In the genomic region with DNA sequence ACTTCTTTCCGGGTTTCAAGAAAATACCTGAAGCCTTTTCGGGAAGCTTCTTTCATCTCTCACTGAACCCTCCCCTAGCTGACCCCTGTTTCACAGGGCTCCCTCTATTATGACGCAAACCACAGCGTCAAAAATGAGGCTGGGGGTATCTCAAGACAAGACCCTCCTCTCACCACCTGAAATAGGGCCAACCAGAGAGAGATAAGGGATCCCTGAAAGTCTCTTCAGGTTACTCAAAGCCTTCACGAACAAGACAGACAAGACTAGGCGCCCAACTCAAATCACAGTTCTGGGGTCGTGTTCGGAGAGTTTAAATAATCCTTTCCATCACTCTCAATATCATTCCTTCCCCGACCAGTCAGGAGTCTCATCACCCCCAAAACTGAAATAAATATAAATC, we compare ENCODE assay signal across 8 cellular contexts. TPM values are rescaled to one million over a fixed set of nuclear protein-coding genes. Genes with fewer than 3 reads are reported as not detected.
DNase-seq lines count a peak whose midpoint lies in the region; TF ChIP-seq lines count a peak whose summit lies in the region.

No MANE protein-coding gene starts in this region.

- peaks cover 0 to 19% (median 14%) of the 10 kb centered on the region in 10 experiments; a peak in 16 of 20 replicates for H3K4me1 ChIP-seq in BLaER1 treated with 17β-estradiol and CSF1 and Interleukin-3, amounts not matched to agents 10 nM and 100 nM
- peaks cover 11% of the 10 kb centered on the region for H3K4me1 ChIP-seq in Loucy (ENCODE audit: insufficient read depth, low read length, poor library complexity, severe bottlenecking)

- H3K4me2 ChIP-seq in BLaER1 treated with 17β-estradiol and CSF1 and Interleukin-3, amounts not matched to agents 10 nM and 100 nM: peak overlapping the region; percentile 67 to 86 (median 76)
- peak overlapping the region; percentile 90 for H3K4me2 ChIP-seq in Loucy (ENCODE audit: low read depth, low read length, poor library complexity, severe bottlenecking)

- H3K9me3 ChIP-seq in BLaER1 treated with 17β-estradiol and CSF1 and Interleukin-3, amounts not matched to agents 10 nM and 100 nM (replicated peaks in 1 of 11): peaks cover 0 to 14% (median 11%) of the 10 kb centered on the region in 11 experiments; a peak in 12 of 22 replicates
- H3K9me3 ChIP-seq in Loucy (ENCODE audit: insufficient read depth, low read depth, low read length): no peaks in the 10 kb centered on the region

- H3K27me3 ChIP-seq in BLaER1 treated with 17β-estradiol and CSF1 and Interleukin-3, amounts not matched to agents 10 nM and 100 nM: peaks cover 37 to 78% (median 51%) of the 10 kb centered on the region in 11 experiments
- H3K27me3 ChIP-seq in Loucy (ENCODE audit: insufficient read depth, low read length, poor library complexity, severe bottlenecking) (no peaks in the 10 kb centered on the region), dorsolateral prefrontal cortex (peaks cover 0 to 23% (median 0%) of the 10 kb centered on the region in 45 donors)

- DNase-seq in dorsolateral prefrontal cortex: no peak
- DNase-seq in nephron progenitor cell: no peak
- DNase-seq in NCI-H774 (lab: John Stamatoyannopoulos, UW): no peak
- no peak for DNase-seq in Ammon's horn (ENCODE audit: low spot score)
- no peak for DNase-seq in 8988T
- DNase-seq in GM19240 (ENCODE audit: insufficient read length, low spot score): no peak

- peaks cover 23% of the 10 kb centered on the region for H3K4me1 Mint-ChIP-seq in nephron progenitor cell

- TF ChIP-seq CTCF in Loucy (conservative IDR thresholded peaks at IDR 0.05; ENCODE audit: low read length) (no peak), dorsolateral prefrontal cortex (IDR thresholded peaks at IDR 0.05 in 54 of 56, conservative IDR thresholded peaks at IDR 0.05 in 2 of 56; ENCODE audit: low read depth in 1 of 56, partially characterized antibody in 56 of 56) (no peak), nephron progenitor cell (IDR thresholded peaks at IDR 0.05) (no peak)

- H3K27ac ChIP-seq in BLaER1 treated with 17β-estradiol and CSF1 and Interleukin-3, amounts not matched to agents 10 nM and 100 nM: peak overlapping the region; percentile 87 to 98 (median 96); a peak in 21 of 22 replicates
- H3K27ac ChIP-seq in dorsolateral prefrontal cortex: peak overlapping the region in 54 of 59 donors; percentile 29 to 97 (median 92)

- peak overlapping the region; percentile 87 to 99 (median 96) for H3K9ac ChIP-seq in BLaER1 treated with 17β-estradiol and CSF1 and Interleukin-3, amounts not matched to agents 10 nM and 100 nM
- peak overlapping the region; percentile 88 for H3K9ac ChIP-seq in Loucy (ENCODE audit: low read depth, low read length, poor library complexity, severe bottlenecking)

- peak overlapping the region; percentile 98 for H3K4me3 Mint-ChIP-seq in nephron progenitor cell

- intact Hi-C loops in dorsolateral prefrontal cortex (cut with DNase I): loop anchor here (5.0 to 10.0 kb wide), 6 partner anchors 139 to 1122 kb away; a partner anchor contains a TSS

- peak overlapping the region; percentile 32; the same call in 1 of the 2 replicates for H2AFZ ChIP-seq in Loucy (ENCODE audit: low read length)

- H3K27me3 Mint-ChIP-seq in nephron progenitor cell (ENCODE audit: low read depth, poor library complexity): peaks cover 2% of the 10 kb centered on the region

- H3K9me2 ChIP-seq in Loucy (replicated peaks; ENCODE audit: low read depth, low read length): no peaks in the 10 kb centered on the region

- peaks cover 0 to 4% (median 0%) of the 10 kb centered on the region in 11 experiments; a peak in 4 of 22 replicates for H4K20me1 ChIP-seq in BLaER1 treated with 17β-estradiol and CSF1 and Interleukin-3, amounts not matched to agents 10 nM and 100 nM
- H4K20me1 ChIP-seq in Loucy (ENCODE audit: insufficient read depth, low read length, poor library complexity, severe bottlenecking): no peaks in the 10 kb centered on the region

- peaks cover 8% of the 10 kb centered on the region for H3K36me3 Mint-ChIP-seq in nephron progenitor cell (ENCODE audit: low read depth)

- peak overlapping the region; percentile 64 to 81 (median 76) for H3K4me3 ChIP-seq in BLaER1 treated with 17β-estradiol and CSF1 and Interleukin-3, amounts not matched to agents 10 nM and 100 nM
- H3K4me3 ChIP-seq in Loucy (ENCODE audit: low read length, poor library complexity, severe bottlenecking) (peak overlapping the region; percentile 91), dorsolateral prefrontal cortex (peak overlapping the region; percentile 38 to 81 (median 69))

- H3F3A ChIP-seq in Loucy (ENCODE audit: low read depth): no peaks in the 10 kb centered on the region

- H3K79me2 ChIP-seq in Loucy (ENCODE audit: insufficient read depth, low read length): peaks cover 12% of the 10 kb centered on the region

- peaks cover 56% of the 10 kb centered on the region for H3K9me3 Mint-ChIP-seq in nephron progenitor cell

- peaks cover 12 to 43% (median 30%) of the 10 kb centered on the region in 11 experiments; a peak in 21 of 22 replicates for H3K36me3 ChIP-seq in BLaER1 treated with 17β-estradiol and CSF1 and Interleukin-3, amounts not matched to agents 10 nM and 100 nM
- no peaks in the 10 kb centered on the region for H3K36me3 ChIP-seq in Loucy (ENCODE audit: insufficient read depth, low read length)

- H3K27ac Mint-ChIP-seq in nephron progenitor cell: peak overlapping the region; percentile 100

RNA-seq across cellular contexts. Expression of a gene that starts 1.2 kb away (rescaled TPM):
- 10 to 100 TPM; 19.1 to 50.0 (median 30.0) TPM for total RNA-seq in dorsolateral prefrontal cortex
